ENCODE assay signal across 19 cellular contexts in genomic region chr6:5684320-5684719, GRCh38.
DNase-seq lines count a peak whose midpoint lies in the region; ATAC-seq and TF ChIP-seq lines count a peak whose summit lies in the region.
"Had no signal": no experiment of that assay in that cellular context is flagged by ENCODE, and none has a peak within 500 bp of the region (broad histone marks: within the 10 kb centered on the region; RNA-seq: fewer than 3 reads in every experiment).

No MANE protein-coding gene starts in this region.

- H3K27me3 ChIP-seq in AG04450 (ENCODE audit: control insufficient read depth, insufficient read depth, low read length) (no peaks in the 10 kb centered on the region), adipocyte (replicated peaks; ENCODE audit: control insufficient read depth, insufficient read depth, low read length) (no peaks in the 10 kb centered on the region), Peyer's patch (no peaks in the 10 kb centered on the region)
- H3K27me3 ChIP-seq: left lung, sigmoid colon, suprapubic skin had no signal

- no peak for ATAC-seq in activated naive CD4-positive, alpha-beta T cell treated with anti-CD3 and anti-CD28 coated beads, Interleukin-2, amount 50 U/mL, for 72 hours
- ATAC-seq: GM12878, left lung had no signal

- no peak overlapping the region for H3K4me3 Mint-ChIP-seq in HFFc6

- peaks cover 12% of the 10 kb centered on the region for H3K4me1 ChIP-seq in adipocyte (ENCODE audit: control insufficient read depth, insufficient read depth, low read length)
- H3K4me1 ChIP-seq in Peyer's patch = no peaks in the 10 kb centered on the region
- H3K4me1 ChIP-seq: sigmoid colon, suprapubic skin had no signal

- no peak overlapping the region for H3K9ac ChIP-seq in adipocyte (ENCODE audit: low read length)

- POLR2A ChIA-PET in AG04450 (lab: Yijun Ruan, JAX) = no interaction called here
- POLR2A ChIA-PET in HEK293T (lab: Yijun Ruan, JAX) = no interaction called here

- CTCF ChIA-PET in AG04450 (lab: Charles Lee) = no interaction called here
- CTCF ChIA-PET in HEK293T (lab: Yijun Ruan, JAX) = no interaction called here

- H3K9me3 ChIP-seq in AG04450 (ENCODE audit: control insufficient read depth, insufficient read depth, low read length) (no peaks in the 10 kb centered on the region), adipocyte (ENCODE audit: control insufficient read depth, low read length) (no peaks in the 10 kb centered on the region), Peyer's patch (no peaks in the 10 kb centered on the region)
- H3K9me3 ChIP-seq: sigmoid colon, suprapubic skin had no signal

- H3K27me3 Mint-ChIP-seq in HFFc6 (ENCODE audit: insufficient read depth) = no peaks in the 10 kb centered on the region; the same call in 1 of the 2 replicates

- no peaks in the 10 kb centered on the region for H3K36me3 ChIP-seq in adipocyte (ENCODE audit: control insufficient read depth, insufficient read depth, low read length, severe bottlenecking)
- no peaks in the 10 kb centered on the region for H3K36me3 ChIP-seq in Peyer's patch
- H3K36me3 ChIP-seq: left lung, sigmoid colon, suprapubic skin had no signal

- peaks cover 6% of the 10 kb centered on the region; the same call in 1 of the 2 replicates for H3K4me1 Mint-ChIP-seq in HFFc6 (ENCODE audit: low read depth)

- H3K4me3 ChIP-seq in AG04450 (ENCODE audit: low read depth, low read length) (no peak overlapping the region), adipocyte (ENCODE audit: low read length) (no peak overlapping the region), Peyer's patch (no peak overlapping the region)
- H3K4me3 ChIP-seq: GM12878, left lung, sigmoid colon, suprapubic skin had no signal

- 0 out of 2 replicates have a peak, but pooled peaks cover 4% of the 10 kb centered on the region for H3K9me3 Mint-ChIP-seq in HFFc6
- H3K9me3 Mint-ChIP-seq in activated naive CD4-positive, alpha-beta T cell treated with anti-CD3 and anti-CD28 coated beads, Interleukin-2, amount 50 U/mL, for 72 hours = peaks cover 4 to 7% of the 10 kb centered on the region in 2 donors

- TF ChIP-seq POLR2A in Peyer's patch (IDR thresholded peaks at IDR 0.05) = no peak

- DNase-seq in AG04450 (ENCODE audit: low read depth, low spot score) (no peak), HFFc6 (no peak), adipocyte (ENCODE audit: low read depth) (peak; percentile 41), iris pigment epithelial cell (ENCODE audit: low read depth) (peak; percentile 34), Peyer's patch (no peak), HEK293T (ENCODE audit: extremely low spot score) (no peak)
- no peak for DNase-seq in stimulated activated naive CD4-positive, alpha-beta T cell (lab: John Stamatoyannopoulos, UW)
- no peak for DNase-seq in activated naive CD4-positive, alpha-beta T cell treated with anti-CD3 and anti-CD28 coated beads, Interleukin-2, amount 50 U/mL, for 72 hours (ENCODE audit: low spot score in 2 of 2)
- DNase-seq: activated CD4-positive, CD25-positive, alpha-beta regulatory T cell; activated CD8-positive, alpha-beta memory T cell treated with anti-CD3 and anti-CD28 coated beads for 24 hours; AML-193; cerebellar nuclear complex; foreskin melanocyte; left lung; SIG-M5; sigmoid colon; stimulated activated CD4-positive, alpha-beta T cell treated with anti-CD3 and anti-CD28 coated beads, Interleukin-2, amount 100 ng/mL, for 48 hours had no signal

- 0 out of 2 replicates have a peak overlapping the region, but pooled peaks have one; percentile 38 for H3K27ac Mint-ChIP-seq in HFFc6
- peak overlapping the region in 1 of 2 donors; percentile 5 for H3K27ac Mint-ChIP-seq in activated naive CD4-positive, alpha-beta T cell treated with anti-CD3 and anti-CD28 coated beads, Interleukin-2, amount 50 U/mL, for 72 hours

- TF ChIP-seq CTCF in AG04450 (IDR thresholded peaks at IDR 0.05; ENCODE audit: low read depth, low read length) (no peak), HFFc6 (IDR thresholded peaks at IDR 0.05) (no peak), Peyer's patch (IDR thresholded peaks at IDR 0.05) (no peak)

- peaks cover 16% of the 10 kb centered on the region; the same call in 1 of the 2 replicates for H3K36me3 Mint-ChIP-seq in HFFc6 (ENCODE audit: low read depth)
- peaks cover 6 to 22% of the 10 kb centered on the region in 2 donors for H3K36me3 Mint-ChIP-seq in activated naive CD4-positive, alpha-beta T cell treated with anti-CD3 and anti-CD28 coated beads, Interleukin-2, amount 50 U/mL, for 72 hours

- H3K27ac ChIP-seq in AG04450 (ENCODE audit: low read depth, low read length) (peak overlapping the region; percentile 43), Peyer's patch (no peak overlapping the region)
- H3K27ac ChIP-seq: left lung, sigmoid colon, suprapubic skin had no signal

TF ChIP-seq in HEK293T, 16 proteins besides CTCF, POLR2A, EP300 and RAD21:
- TF ChIP-seq SUZ12 (IDR thresholded peaks at IDR 0.05) (no peak), FOXM1 (IDR thresholded peaks at IDR 0.05; ENCODE audit: borderline replicate concordance) (no peak), LEF1 (IDR thresholded peaks at IDR 0.05; ENCODE audit: borderline replicate concordance) (no peak), PKNOX1 (IDR thresholded peaks at IDR 0.05) (no peak), FOXK2 (IDR thresholded peaks at IDR 0.05) (no peak), HDGF (IDR thresholded peaks at IDR 0.05; ENCODE audit: borderline replicate concordance) (no peak), FOXA1 (IDR thresholded peaks at IDR 0.05) (no peak), ELF4 (IDR thresholded peaks at IDR 0.05) (no peak), NFRKB (IDR thresholded peaks at IDR 0.05) (no peak)

Comparison
In these comparisons a context has a peak if more than half of its experiments do, and no peak if none do; other contexts are left out.
1. DNase-seq: peak in adipocyte (single experiment) and iris pigment epithelial cell (single experiment); none in AG04450 (single experiment), HFFc6 (single experiment), Peyer's patch (0 of 3), stimulated activated naive CD4-positive, alpha-beta T cell (0 of 6), HEK293T (single experiment) and activated naive CD4-positive, alpha-beta T cell treated with anti-CD3 and anti-CD28 coated beads, Interleukin-2, amount 50 U/mL, for 72 hours (0 of 2).